ENCODE assay signal across 1 cellular context in the genomic region with DNA sequence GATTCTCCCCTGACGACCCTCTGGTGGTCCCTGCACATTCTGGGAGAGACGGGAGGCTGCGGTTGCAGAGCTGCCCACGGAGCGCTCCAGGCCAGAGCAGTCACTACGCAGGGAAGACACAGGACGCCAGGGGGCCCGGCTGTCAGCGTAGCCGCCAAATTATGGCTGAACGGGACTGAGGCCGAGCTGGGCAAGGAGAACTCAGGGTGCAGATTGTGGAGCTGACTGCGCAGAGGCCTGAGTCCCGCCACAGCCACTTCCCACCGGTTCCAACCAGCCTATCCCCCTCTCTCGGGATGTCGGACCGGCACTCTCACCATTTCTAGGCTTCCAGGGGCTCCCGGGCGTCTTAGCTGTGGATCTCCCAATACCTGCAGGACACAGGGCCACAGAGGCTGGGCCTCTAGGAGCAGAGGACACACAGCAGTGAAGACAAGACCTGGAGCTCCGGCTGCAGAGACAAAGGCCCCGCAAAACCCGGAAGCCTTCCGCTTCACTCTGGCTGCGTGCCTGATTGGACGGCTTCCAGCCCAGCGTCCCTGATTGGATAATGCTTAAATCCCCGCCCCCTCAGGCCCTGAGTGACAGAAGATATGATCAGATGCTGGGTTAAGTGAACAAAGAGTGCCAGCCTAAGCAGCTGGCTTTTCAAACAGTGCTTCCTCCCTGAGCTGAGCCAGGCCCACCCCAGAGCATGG.
TF ChIP-seq lines count a peak whose summit lies in the region.

TSS of gene ZNF737 (minus strand) at position 461 of the 698 bp plus-strand sequence. CDS start at position 320, 141 bp downstream.

TF ChIP-seq in PFSK-1, 5 proteins besides CTCF, POLR2A, EP300 and RAD21 (continued from another document):
- TF ChIP-seq, protein P1, sequence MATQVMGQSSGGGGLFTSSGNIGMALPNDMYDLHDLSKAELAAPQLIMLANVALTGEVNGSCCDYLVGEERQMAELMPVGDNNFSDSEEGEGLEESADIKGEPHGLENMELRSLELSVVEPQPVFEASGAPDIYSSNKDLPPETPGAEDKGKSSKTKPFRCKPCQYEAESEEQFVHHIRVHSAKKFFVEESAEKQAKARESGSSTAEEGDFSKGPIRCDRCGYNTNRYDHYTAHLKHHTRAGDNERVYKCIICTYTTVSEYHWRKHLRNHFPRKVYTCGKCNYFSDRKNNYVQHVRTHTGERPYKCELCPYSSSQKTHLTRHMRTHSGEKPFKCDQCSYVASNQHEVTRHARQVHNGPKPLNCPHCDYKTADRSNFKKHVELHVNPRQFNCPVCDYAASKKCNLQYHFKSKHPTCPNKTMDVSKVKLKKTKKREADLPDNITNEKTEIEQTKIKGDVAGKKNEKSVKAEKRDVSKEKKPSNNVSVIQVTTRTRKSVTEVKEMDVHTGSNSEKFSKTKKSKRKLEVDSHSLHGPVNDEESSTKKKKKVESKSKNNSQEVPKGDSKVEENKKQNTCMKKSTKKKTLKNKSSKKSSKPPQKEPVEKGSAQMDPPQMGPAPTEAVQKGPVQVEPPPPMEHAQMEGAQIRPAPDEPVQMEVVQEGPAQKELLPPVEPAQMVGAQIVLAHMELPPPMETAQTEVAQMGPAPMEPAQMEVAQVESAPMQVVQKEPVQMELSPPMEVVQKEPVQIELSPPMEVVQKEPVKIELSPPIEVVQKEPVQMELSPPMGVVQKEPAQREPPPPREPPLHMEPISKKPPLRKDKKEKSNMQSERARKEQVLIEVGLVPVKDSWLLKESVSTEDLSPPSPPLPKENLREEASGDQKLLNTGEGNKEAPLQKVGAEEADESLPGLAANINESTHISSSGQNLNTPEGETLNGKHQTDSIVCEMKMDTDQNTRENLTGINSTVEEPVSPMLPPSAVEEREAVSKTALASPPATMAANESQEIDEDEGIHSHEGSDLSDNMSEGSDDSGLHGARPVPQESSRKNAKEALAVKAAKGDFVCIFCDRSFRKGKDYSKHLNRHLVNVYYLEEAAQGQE (IDR thresholded peaks at IDR 0.05; ENCODE audit: insufficient read depth in 1 of 2, low read depth in 2 of 2, low read length in 2 of 2) = no peak
